ENCODE assay signal across 8 cellular contexts in genomic region chr7:55533729-55534080, GRCh38. TPM values are rescaled to one million over a fixed set of nuclear protein-coding genes. Genes with fewer than 3 reads are reported as not detected.
A peak's percentile ranks its signal among the peaks of the same experiment; 100 is the strongest.
DNase-seq lines count a peak whose midpoint lies in the region; ATAC-seq, FAIRE-seq and TF ChIP-seq lines count a peak whose summit lies in the region.

No MANE protein-coding gene starts in this region.

- no peak for TF ChIP-seq RAD21 in K562 (CRISPR knock-in tag; conservative IDR thresholded peaks at IDR 0.05 in 1 of 2, IDR thresholded peaks at IDR 0.05 in 1 of 2)

- peaks cover 17% of the 10 kb centered on the region for H4K20me1 ChIP-seq in K562 (replicated peaks; ENCODE audit: control insufficient read depth, insufficient read depth, low read length)

- no peaks in the 10 kb centered on the region for H3K27me3 ChIP-seq in CD8-positive, alpha-beta memory T cell (ENCODE audit: insufficient read depth, low read length, poor library complexity, severe bottlenecking)
- no peaks in the 10 kb centered on the region for H3K27me3 ChIP-seq in K562 (ENCODE audit: control insufficient read depth in 2 of 2, insufficient read depth in 2 of 2, low read length in 2 of 2)

- H2AFZ ChIP-seq in K562 (ENCODE audit: low read depth, low read length), result no peak overlapping the region

- intact Hi-C loops in K562 (cut with micrococcal nuclease), result no loop called here

- TF ChIP-seq EP300 in K562 (IDR thresholded peaks at IDR 0.05; ENCODE audit: low read length), result no peak

- H3K9me1 ChIP-seq in K562 (ENCODE audit: control insufficient read depth, insufficient read depth, low read length), result no peaks in the 10 kb centered on the region

- H3K4me3 ChIP-seq in CD8-positive, alpha-beta memory T cell (ENCODE audit: low read length), result peak overlapping the region; percentile 10
- H3K4me3 ChIP-seq in K562, result no peak overlapping the region

- in situ Hi-C loops in K562 (cut with MboI), result no loop called here

- H3K9me3 ChIP-seq in CD8-positive, alpha-beta memory T cell (ENCODE audit: low read length), result no peaks in the 10 kb centered on the region
- H3K9me3 ChIP-seq in K562 (replicated peaks; ENCODE audit: control insufficient read depth, insufficient read depth, low read depth, low read length), result no peaks in the 10 kb centered on the region

- DNase-seq in CD8-positive, alpha-beta memory T cell, result no peak
- DNase-seq in KG1 (lab: John Stamatoyannopoulos, UW), result peak; percentile 55
- DNase-seq in K562 (ENCODE audit: extremely low read depth in 1 of 4, low spot score in 3 of 4), result no peak
- no peak for DNase-seq in osteocyte (ENCODE audit: extremely low spot score, unreplicated experiment)
- DNase-seq in activated CD4-positive, CD25-positive, alpha-beta regulatory T cell treated with anti-CD3 and anti-CD28 coated beads, Interleukin-2, amount 50 U/mL, for 72 hours, result no peak

- H3K4me1 Mint-ChIP-seq in CD8-positive, alpha-beta memory T cell, result peaks cover 84 to 96% (median 92%) of the 10 kb centered on the region in 3 donors
- peaks cover 62% of the 10 kb centered on the region for H3K4me1 Mint-ChIP-seq in osteocyte (ENCODE audit: unreplicated experiment)

- H3K79me2 ChIP-seq in K562 (ENCODE audit: control insufficient read depth, insufficient read depth, low read length), result peaks cover 6% of the 10 kb centered on the region; the same call in 1 of the 3 replicates

- H3K27me3 Mint-ChIP-seq in CD8-positive, alpha-beta memory T cell, result peaks cover 0 to 4% of the 10 kb centered on the region in 2 donors
- H3K27me3 Mint-ChIP-seq in osteocyte (ENCODE audit: unreplicated experiment), result no peaks in the 10 kb centered on the region

- H3K36me3 ChIP-seq in CD8-positive, alpha-beta memory T cell (ENCODE audit: insufficient read depth, low read length), result peaks cover 4% of the 10 kb centered on the region
- H3K36me3 ChIP-seq in K562 (ENCODE audit: control insufficient read depth, insufficient read depth, low read length), result no peaks in the 10 kb centered on the region

- no peak overlapping the region for H3K27ac ChIP-seq in CD8-positive, alpha-beta memory T cell (ENCODE audit: low read depth, low read length)
- no peak overlapping the region for H3K27ac ChIP-seq in K562 (ENCODE audit: extremely low read depth, low read depth, low read length)

- CTCF ChIA-PET in CD8-positive, alpha-beta memory T cell (lab: Charles Lee), result interaction anchor here (0.8 to 2.2 kb wide), 9 partner anchors 13 to 101 kb away, joined by 3 to 7 read pairs (median 3); partner anchors contain the start of gene VOPP1
- CTCF ChIA-PET in K562 (lab: Yijun Ruan, JAX; ENCODE audit: low intra/inter-chr PET ratio), result no interaction called here

- FAIRE-seq in K562 (lab: Jason Lieb, UNC), result peak; percentile 67

- H3K27ac Mint-ChIP-seq in CD8-positive, alpha-beta memory T cell, result peak overlapping the region; percentile 37 to 99 (median 95)
- H3K27ac Mint-ChIP-seq in osteocyte (ENCODE audit: unreplicated experiment), result peak overlapping the region; percentile 94

- no peaks in the 10 kb centered on the region for H3K36me3 Mint-ChIP-seq in CD8-positive, alpha-beta memory T cell
- no peaks in the 10 kb centered on the region for H3K36me3 Mint-ChIP-seq in osteocyte (ENCODE audit: unreplicated experiment)

- H3K4me2 ChIP-seq in K562 (ENCODE audit: insufficient read depth, low read length), result no peak overlapping the region

- ATAC-seq in K562 (no peak; the same call in 2 of the 3 replicates), GM18870 (IDR thresholded peaks at IDR 0.05; ENCODE audit: unreplicated experiment) (no peak), HG02642 (IDR thresholded peaks at IDR 0.05; ENCODE audit: poor library complexity, unreplicated experiment) (no peak), HG02798 (IDR thresholded peaks at IDR 0.05; ENCODE audit: poor library complexity, unreplicated experiment) (no peak)

- TF ChIP-seq CTCF in K562 (IDR thresholded peaks at IDR 0.05 in 2 of 3, conservative IDR thresholded peaks at IDR 0.05 in 1 of 3; ENCODE audit: insufficient read depth in 2 of 3, low read depth in 1 of 3, low read length in 3 of 3) (no peak), osteocyte (IDR thresholded peaks at IDR 0.05) (no peak)

- H3K4me3 Mint-ChIP-seq in CD8-positive, alpha-beta memory T cell, result peak overlapping the region; percentile 60 to 91 (median 81)
- no peak overlapping the region for H3K4me3 Mint-ChIP-seq in osteocyte (ENCODE audit: unreplicated experiment)

- H3K9me3 Mint-ChIP-seq in CD8-positive, alpha-beta memory T cell, result no peaks in the 10 kb centered on the region
- H3K9me3 Mint-ChIP-seq in osteocyte (ENCODE audit: unreplicated experiment), result no peaks in the 10 kb centered on the region

- H3K4me1 ChIP-seq in CD8-positive, alpha-beta memory T cell (ENCODE audit: insufficient read depth, low read length), result peaks cover 67% of the 10 kb centered on the region
- peaks cover 0 to 13% of the 10 kb centered on the region in 2 experiments for H3K4me1 ChIP-seq in K562 (replicated peaks in 1 of 2; ENCODE audit: control insufficient read depth in 2 of 2, insufficient read depth in 2 of 2, low read length in 2 of 2)

- no TSS peak for BruUV-seq in K562 (replicated peaks; lab: Mats Ljungman, UMichigan)

- POLR2A ChIA-PET in CD8-positive, alpha-beta memory T cell (lab: Charles Lee), result interaction anchor here (0.6 to 1.8 kb wide), 8 partner anchors 9 to 98 kb away, joined by 3 to 9 read pairs (median 3); no protein-coding TSS in a partner anchor
- POLR2A ChIA-PET in K562 (lab: Yijun Ruan, JAX), result interaction anchor here (0.7 kb wide), 1 partner anchor 24 kb away, joined by 4 read pairs; no protein-coding TSS in a partner anchor

- 53% methylated on average over 2 of the region's 2 CpGs for WGBS in K562 (ENCODE audit: insufficient coverage, low coverage, missing lambda C conversion rate)

- TF ChIP-seq POLR2A in K562 (conservative IDR thresholded peaks at IDR 0.05), result no peak

- no peak overlapping the region for H3K9ac ChIP-seq in K562 (ENCODE audit: insufficient read depth in 1 of 2, low read depth in 2 of 2, low read length in 2 of 2)

TF ChIP-seq in K562, 482 proteins besides CTCF, POLR2A, EP300 and RAD21:
- no peak for TF ChIP-seq THRAP3 (IDR thresholded peaks at IDR 0.05; ENCODE audit: borderline replicate concordance)
- no peak for TF ChIP-seq MLLT1 (IDR thresholded peaks at IDR 0.05)
- TF ChIP-seq ZNF12 (CRISPR knock-in tag; IDR thresholded peaks at IDR 0.05), result no peak
- no peak for TF ChIP-seq BRCA1 (IDR thresholded peaks at IDR 0.05)
- TF ChIP-seq BRCA1 (CRISPR knock-in tag; IDR thresholded peaks at IDR 0.05), result no peak
- no peak for TF ChIP-seq HINFP (tag; conservative IDR thresholded peaks at IDR 0.05; ENCODE audit: low read depth)
- no peak for TF ChIP-seq KHSRP (IDR thresholded peaks at IDR 0.05)

RNA-seq across cellular contexts. Expression of gene VOPP1, which starts 38.6 kb away (rescaled TPM):
- total RNA-seq in CD8-positive, alpha-beta memory T cell, result 10 to 100 TPM; 65.6 to 67.3 TPM
- polyA plus RNA-seq in CD8-positive, alpha-beta memory T cell, result 34.8 TPM
- 22.5 and 27.7 TPM in 2 replicates for total RNA-seq in K562 (2011; cell fraction: chromatin; rRNA removed; ENCODE audit: low replicate concordance)
- total RNA-seq in K562 (2011; cell fraction: nucleolus; rRNA removed), result 28.4 and 32.9 TPM in 2 replicates
- 36.5 and 44.2 TPM in 2 replicates for total RNA-seq in K562 (2011; cell fraction: nucleoplasm; rRNA removed)
- total RNA-seq in K562 (2014; rRNA removed) (31.0 and 41.3 TPM in 2 replicates), K562 (2014; rRNA removed; fragmentation: Illumina TruSeq; extraction: Trizol) (32.4 and 32.8 TPM in 2 replicates), K562 (2015; rRNA removed; fragmentation: Illumina TruSeq; extraction: Trizol) (33.1 and 35.9 TPM in 2 replicates), K562 (2021) (45.8 and 47.0 TPM in 2 replicates), osteocyte (86.6 and 88.6 TPM in 2 replicates)
- polyA plus RNA-seq in K562 (2011; rRNA removed) (27.3 and 32.5 TPM in 2 replicates), K562 (2014; fragmentation: Illumina TruSeq; extraction: Trizol) (31.2 and 36.5 TPM in 2 replicates), K562 (2014; fragmentation: Nextera tagmentation; extraction: Ambion mirVana) (10 to 100 TPM in 1 of 2 experiments, 1 to 10 TPM in 1; 8.2 to 11.0 TPM), K562 (2014; rRNA removed) (31.0 and 35.3 TPM in 2 replicates)
- 31.1 and 42.4 TPM in 2 replicates for polyA plus RNA-seq in K562 (2011; cell fraction: cytosol; rRNA removed)
- 13.2 and 14.1 TPM in 2 replicates for polyA plus RNA-seq in K562 (2011; cell fraction: nucleus; rRNA removed)
- 32.7 and 35.8 TPM in 2 replicates for polyA plus RNA-seq in K562 (2012)
- polyA minus RNA-seq in K562 (2011; rRNA and poly(A)+ RNA removed), result 36.3 and 42.1 TPM in 2 replicates
- polyA minus RNA-seq in K562 (2011; cell fraction: cytosol; rRNA and poly(A)+ RNA removed), result 30.5 and 37.7 TPM in 2 replicates
- 6.7 and 7.6 TPM in 2 replicates for polyA minus RNA-seq in K562 (2011; cell fraction: nucleus; rRNA and poly(A)+ RNA removed)
